2 cellular contexts compared by ENCODE assay signal in the genomic region with DNA sequence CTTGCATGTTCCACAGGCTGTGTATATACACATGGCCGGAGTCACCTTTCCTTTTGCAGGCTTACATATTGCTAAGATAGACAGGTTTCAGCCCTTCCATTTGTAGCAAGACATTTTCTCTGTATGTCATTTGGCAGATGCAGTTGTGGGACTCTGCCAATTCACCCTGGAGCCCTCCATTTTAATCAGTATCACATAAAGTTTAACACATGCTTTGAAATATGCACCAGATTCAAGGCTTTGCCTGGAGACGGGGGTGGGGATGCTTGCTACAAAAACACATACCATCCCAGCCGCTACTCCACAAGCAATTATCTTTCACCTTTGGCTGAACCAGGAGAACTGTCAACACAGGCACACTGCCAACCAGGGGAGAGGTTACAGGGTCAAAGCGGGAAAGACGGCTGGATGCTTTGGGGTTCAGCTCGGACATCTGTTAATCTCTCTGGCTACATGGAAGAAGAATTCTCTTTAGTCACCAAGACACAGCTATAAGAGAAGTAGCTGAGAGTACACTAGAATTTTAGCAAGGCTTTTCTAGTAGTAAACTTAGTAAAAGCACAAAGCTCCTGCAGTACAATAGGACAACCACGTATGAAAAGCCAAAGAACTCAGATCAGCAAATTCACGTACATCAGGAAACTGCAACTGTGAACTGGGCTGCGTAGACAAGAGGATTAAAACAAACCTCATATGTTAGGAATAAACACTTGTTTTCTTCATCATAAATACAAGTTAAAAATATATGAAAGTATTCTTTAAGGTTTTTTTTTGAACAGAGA.
TF ChIP-seq lines count a peak whose summit lies in the region.

No MANE protein-coding gene starts in this region.

TF ChIP-seq in HEK293, 187 proteins besides CTCF, POLR2A, EP300 and RAD21 (continued from another document):
- TF ChIP-seq, protein P1, sequence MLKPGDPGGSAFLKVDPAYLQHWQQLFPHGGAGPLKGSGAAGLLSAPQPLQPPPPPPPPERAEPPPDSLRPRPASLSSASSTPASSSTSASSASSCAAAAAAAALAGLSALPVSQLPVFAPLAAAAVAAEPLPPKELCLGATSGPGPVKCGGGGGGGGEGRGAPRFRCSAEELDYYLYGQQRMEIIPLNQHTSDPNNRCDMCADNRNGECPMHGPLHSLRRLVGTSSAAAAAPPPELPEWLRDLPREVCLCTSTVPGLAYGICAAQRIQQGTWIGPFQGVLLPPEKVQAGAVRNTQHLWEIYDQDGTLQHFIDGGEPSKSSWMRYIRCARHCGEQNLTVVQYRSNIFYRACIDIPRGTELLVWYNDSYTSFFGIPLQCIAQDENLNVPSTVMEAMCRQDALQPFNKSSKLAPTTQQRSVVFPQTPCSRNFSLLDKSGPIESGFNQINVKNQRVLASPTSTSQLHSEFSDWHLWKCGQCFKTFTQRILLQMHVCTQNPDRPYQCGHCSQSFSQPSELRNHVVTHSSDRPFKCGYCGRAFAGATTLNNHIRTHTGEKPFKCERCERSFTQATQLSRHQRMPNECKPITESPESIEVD (tag by site-specific recombination; IDR thresholded peaks at IDR 0.05) = 0 out of 2 replicates have a peak, but pooled peaks have one; percentile 17
- peak; percentile 78; the same call in 1 of the 2 replicates for TF ChIP-seq ZNF394 (tag by site-specific recombination; IDR thresholded peaks at IDR 0.05; ENCODE audit: borderline replicate concordance)
- TF ChIP-seq MZF1 (tag by site-specific recombination; IDR thresholded peaks at IDR 0.05; ENCODE audit: borderline replicate concordance) = peak; percentile 73; the same call in 1 of the 2 replicates
- peak; percentile 58; the same call in 1 of the 2 replicates for TF ChIP-seq IKZF3 (tag by site-specific recombination; IDR thresholded peaks at IDR 0.05)
- TF ChIP-seq ZNF843 (tag by site-specific recombination; IDR thresholded peaks at IDR 0.05) = 0 out of 2 replicates have a peak, but pooled peaks have one; percentile 46
- no peak for TF ChIP-seq ZNF777 (tag by site-specific recombination; IDR thresholded peaks at IDR 0.05; ENCODE audit: borderline replicate concordance)
- TF ChIP-seq ZNF48 (tag by site-specific recombination; IDR thresholded peaks at IDR 0.05) = no peak
- TF ChIP-seq, protein P2, sequence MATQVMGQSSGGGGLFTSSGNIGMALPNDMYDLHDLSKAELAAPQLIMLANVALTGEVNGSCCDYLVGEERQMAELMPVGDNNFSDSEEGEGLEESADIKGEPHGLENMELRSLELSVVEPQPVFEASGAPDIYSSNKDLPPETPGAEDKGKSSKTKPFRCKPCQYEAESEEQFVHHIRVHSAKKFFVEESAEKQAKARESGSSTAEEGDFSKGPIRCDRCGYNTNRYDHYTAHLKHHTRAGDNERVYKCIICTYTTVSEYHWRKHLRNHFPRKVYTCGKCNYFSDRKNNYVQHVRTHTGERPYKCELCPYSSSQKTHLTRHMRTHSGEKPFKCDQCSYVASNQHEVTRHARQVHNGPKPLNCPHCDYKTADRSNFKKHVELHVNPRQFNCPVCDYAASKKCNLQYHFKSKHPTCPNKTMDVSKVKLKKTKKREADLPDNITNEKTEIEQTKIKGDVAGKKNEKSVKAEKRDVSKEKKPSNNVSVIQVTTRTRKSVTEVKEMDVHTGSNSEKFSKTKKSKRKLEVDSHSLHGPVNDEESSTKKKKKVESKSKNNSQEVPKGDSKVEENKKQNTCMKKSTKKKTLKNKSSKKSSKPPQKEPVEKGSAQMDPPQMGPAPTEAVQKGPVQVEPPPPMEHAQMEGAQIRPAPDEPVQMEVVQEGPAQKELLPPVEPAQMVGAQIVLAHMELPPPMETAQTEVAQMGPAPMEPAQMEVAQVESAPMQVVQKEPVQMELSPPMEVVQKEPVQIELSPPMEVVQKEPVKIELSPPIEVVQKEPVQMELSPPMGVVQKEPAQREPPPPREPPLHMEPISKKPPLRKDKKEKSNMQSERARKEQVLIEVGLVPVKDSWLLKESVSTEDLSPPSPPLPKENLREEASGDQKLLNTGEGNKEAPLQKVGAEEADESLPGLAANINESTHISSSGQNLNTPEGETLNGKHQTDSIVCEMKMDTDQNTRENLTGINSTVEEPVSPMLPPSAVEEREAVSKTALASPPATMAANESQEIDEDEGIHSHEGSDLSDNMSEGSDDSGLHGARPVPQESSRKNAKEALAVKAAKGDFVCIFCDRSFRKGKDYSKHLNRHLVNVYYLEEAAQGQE (tag by site-specific recombination; IDR thresholded peaks at IDR 0.05) = no peak
- TF ChIP-seq ZNF664 (tag by site-specific recombination; IDR thresholded peaks at IDR 0.05) = no peak
- TF ChIP-seq, protein P3, sequence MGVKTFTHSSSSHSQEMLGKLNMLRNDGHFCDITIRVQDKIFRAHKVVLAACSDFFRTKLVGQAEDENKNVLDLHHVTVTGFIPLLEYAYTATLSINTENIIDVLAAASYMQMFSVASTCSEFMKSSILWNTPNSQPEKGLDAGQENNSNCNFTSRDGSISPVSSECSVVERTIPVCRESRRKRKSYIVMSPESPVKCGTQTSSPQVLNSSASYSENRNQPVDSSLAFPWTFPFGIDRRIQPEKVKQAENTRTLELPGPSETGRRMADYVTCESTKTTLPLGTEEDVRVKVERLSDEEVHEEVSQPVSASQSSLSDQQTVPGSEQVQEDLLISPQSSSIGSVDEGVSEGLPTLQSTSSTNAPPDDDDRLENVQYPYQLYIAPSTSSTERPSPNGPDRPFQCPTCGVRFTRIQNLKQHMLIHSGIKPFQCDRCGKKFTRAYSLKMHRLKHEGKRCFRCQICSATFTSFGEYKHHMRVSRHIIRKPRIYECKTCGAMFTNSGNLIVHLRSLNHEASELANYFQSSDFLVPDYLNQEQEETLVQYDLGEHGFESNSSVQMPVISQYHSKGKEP (tag by site-specific recombination; IDR thresholded peaks at IDR 0.05) = peak; percentile 44

TF ChIP-seq in SK-N-SH, 30 proteins besides CTCF, POLR2A, EP300 and RAD21 (continued from another document):
- TF ChIP-seq, protein P4, sequence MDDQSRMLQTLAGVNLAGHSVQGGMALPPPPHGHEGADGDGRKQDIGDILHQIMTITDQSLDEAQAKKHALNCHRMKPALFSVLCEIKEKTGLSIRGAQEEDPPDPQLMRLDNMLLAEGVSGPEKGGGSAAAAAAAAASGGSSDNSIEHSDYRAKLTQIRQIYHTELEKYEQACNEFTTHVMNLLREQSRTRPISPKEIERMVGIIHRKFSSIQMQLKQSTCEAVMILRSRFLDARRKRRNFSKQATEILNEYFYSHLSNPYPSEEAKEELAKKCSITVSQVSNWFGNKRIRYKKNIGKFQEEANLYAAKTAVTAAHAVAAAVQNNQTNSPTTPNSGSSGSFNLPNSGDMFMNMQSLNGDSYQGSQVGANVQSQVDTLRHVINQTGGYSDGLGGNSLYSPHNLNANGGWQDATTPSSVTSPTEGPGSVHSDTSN (IDR thresholded peaks at IDR 0.05) = peak; percentile 48; the same call in 1 of the 2 replicates
- TF ChIP-seq SMC3 (IDR thresholded peaks at IDR 0.05; ENCODE audit: low read depth, low read length) = no peak
- TF ChIP-seq RXRA (IDR thresholded peaks at IDR 0.05; ENCODE audit: borderline replicate concordance, low read depth) = peak; percentile 96
- TF ChIP-seq, protein P5, sequence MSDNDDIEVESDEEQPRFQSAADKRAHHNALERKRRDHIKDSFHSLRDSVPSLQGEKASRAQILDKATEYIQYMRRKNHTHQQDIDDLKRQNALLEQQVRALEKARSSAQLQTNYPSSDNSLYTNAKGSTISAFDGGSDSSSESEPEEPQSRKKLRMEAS (IDR thresholded peaks at IDR 0.05; ENCODE audit: low read depth) = no peak
- TF ChIP-seq GABPA (IDR thresholded peaks at IDR 0.05; ENCODE audit: low read depth) = no peak
- TF ChIP-seq, protein P6, sequence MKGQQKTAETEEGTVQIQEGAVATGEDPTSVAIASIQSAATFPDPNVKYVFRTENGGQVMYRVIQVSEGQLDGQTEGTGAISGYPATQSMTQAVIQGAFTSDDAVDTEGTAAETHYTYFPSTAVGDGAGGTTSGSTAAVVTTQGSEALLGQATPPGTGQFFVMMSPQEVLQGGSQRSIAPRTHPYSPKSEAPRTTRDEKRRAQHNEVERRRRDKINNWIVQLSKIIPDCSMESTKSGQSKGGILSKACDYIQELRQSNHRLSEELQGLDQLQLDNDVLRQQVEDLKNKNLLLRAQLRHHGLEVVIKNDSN (IDR thresholded peaks at IDR 0.05; ENCODE audit: borderline replicate concordance, low read depth) = no peak
- no peak for TF ChIP-seq FOSL2 (IDR thresholded peaks at IDR 0.05; ENCODE audit: borderline replicate concordance, low read depth)
- TF ChIP-seq, protein P7, sequence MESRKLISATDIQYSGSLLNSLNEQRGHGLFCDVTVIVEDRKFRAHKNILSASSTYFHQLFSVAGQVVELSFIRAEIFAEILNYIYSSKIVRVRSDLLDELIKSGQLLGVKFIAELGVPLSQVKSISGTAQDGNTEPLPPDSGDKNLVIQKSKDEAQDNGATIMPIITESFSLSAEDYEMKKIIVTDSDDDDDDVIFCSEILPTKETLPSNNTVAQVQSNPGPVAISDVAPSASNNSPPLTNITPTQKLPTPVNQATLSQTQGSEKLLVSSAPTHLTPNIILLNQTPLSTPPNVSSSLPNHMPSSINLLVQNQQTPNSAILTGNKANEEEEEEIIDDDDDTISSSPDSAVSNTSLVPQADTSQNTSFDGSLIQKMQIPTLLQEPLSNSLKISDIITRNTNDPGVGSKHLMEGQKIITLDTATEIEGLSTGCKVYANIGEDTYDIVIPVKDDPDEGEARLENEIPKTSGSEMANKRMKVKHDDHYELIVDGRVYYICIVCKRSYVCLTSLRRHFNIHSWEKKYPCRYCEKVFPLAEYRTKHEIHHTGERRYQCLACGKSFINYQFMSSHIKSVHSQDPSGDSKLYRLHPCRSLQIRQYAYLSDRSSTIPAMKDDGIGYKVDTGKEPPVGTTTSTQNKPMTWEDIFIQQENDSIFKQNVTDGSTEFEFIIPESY (IDR thresholded peaks at IDR 0.05; ENCODE audit: borderline replicate concordance, low read depth) = no peak
- peak; percentile 69 for TF ChIP-seq GATA2 (CRISPR knock-in tag; IDR thresholded peaks at IDR 0.05)
- no peak for TF ChIP-seq NRF1 (IDR thresholded peaks at IDR 0.05; ENCODE audit: low read depth, low read length)
- no peak for TF ChIP-seq YY1 (IDR thresholded peaks at IDR 0.05; ENCODE audit: low read depth)
- TF ChIP-seq, protein P2 (IDR thresholded peaks at IDR 0.05; ENCODE audit: low read depth, low read length) = no peak
- TF ChIP-seq RCOR1 (IDR thresholded peaks at IDR 0.05; ENCODE audit: low read length) = peak; percentile 91; the same call in 1 of the 2 replicates
- TF ChIP-seq TAF1 (IDR thresholded peaks at IDR 0.05; ENCODE audit: borderline replicate concordance, low read depth, low read length) = no peak
- TF ChIP-seq SIN3A (IDR thresholded peaks at IDR 0.05; ENCODE audit: borderline replicate concordance, low read depth, low read length) = no peak
- TF ChIP-seq MXI1 (IDR thresholded peaks at IDR 0.05; ENCODE audit: low read depth, low read length) = no peak; the same call in 1 of the 2 replicates
- TF ChIP-seq POLR2AphosphoS5 (IDR thresholded peaks at IDR 0.05; ENCODE audit: low read depth, low read length) = no peak
- TF ChIP-seq, protein P8, sequence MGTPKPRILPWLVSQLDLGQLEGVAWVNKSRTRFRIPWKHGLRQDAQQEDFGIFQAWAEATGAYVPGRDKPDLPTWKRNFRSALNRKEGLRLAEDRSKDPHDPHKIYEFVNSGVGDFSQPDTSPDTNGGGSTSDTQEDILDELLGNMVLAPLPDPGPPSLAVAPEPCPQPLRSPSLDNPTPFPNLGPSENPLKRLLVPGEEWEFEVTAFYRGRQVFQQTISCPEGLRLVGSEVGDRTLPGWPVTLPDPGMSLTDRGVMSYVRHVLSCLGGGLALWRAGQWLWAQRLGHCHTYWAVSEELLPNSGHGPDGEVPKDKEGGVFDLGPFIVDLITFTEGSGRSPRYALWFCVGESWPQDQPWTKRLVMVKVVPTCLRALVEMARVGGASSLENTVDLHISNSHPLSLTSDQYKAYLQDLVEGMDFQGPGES (IDR thresholded peaks at IDR 0.05; ENCODE audit: low read depth, low read length) = no peak
- no peak for TF ChIP-seq RFX5 (IDR thresholded peaks at IDR 0.05; ENCODE audit: low read length)
- TF ChIP-seq EZH2phosphoT487 (IDR thresholded peaks at IDR 0.05; ENCODE audit: borderline replicate concordance, low read depth) = no peak
- TF ChIP-seq MEF2A (IDR thresholded peaks at IDR 0.05; ENCODE audit: borderline replicate concordance, low read depth) = 0 out of 2 replicates have a peak, but pooled peaks have one; percentile 24
TF ChIP-seq in SK-N-SH: peak in this region for 10.
